Comparison of ENCODE assay signal across 19 cellular contexts in the genomic region with DNA sequence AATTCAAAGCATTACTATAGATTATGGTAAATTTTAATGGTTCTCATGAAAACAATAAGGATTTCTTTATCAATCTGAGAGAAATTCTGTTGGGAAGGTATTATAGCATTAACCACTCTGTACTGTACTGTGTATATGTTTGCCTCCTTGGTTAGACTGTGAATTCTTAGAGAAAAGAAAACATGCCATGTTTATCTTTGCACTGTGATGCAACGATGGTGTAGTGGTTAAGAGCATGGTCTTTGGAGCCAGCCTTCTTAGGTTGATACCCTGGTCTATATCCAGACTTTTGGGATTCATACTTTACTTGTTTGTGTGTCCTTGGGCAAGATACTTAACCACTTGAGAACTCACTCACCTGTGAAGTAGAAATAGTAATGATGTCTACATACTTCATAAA. TPM values are rescaled to one million over a fixed set of nuclear protein-coding genes. Genes with fewer than 3 reads are reported as not detected.
DNase-seq lines count a peak whose midpoint lies in the region; ATAC-seq and TF ChIP-seq lines count a peak whose summit lies in the region.
"Had no signal": no experiment of that assay in that cellular context is flagged by ENCODE, and none has a peak within 500 bp of the region (broad histone marks: within the 10 kb centered on the region; RNA-seq: fewer than 3 reads in every experiment).

No MANE protein-coding gene starts in this region.

- no peak overlapping the region for H3K9ac ChIP-seq in adipocyte (ENCODE audit: low read length)
- H3K9ac ChIP-seq: BLaER1 treated with 17β-estradiol and CSF1 and Interleukin-3, amounts not matched to agents 10 nM and 100 nM had no signal

- H3K27ac ChIP-seq in breast epithelium: no peak overlapping the region
- H3K27ac ChIP-seq: BLaER1 treated with 17β-estradiol and CSF1 and Interleukin-3, amounts not matched to agents 10 nM and 100 nM; HL-60 had no signal

- no peaks in the 10 kb centered on the region for H3K4me1 Mint-ChIP-seq in MCF 10A (ENCODE audit: insufficient read depth, unreplicated experiment)
- H3K4me1 Mint-ChIP-seq: CD4-positive, CD25-positive, alpha-beta regulatory T cell had no signal

- H3K36me3 Mint-ChIP-seq in MCF 10A (ENCODE audit: insufficient read depth, unreplicated experiment): no peaks in the 10 kb centered on the region
- H3K36me3 Mint-ChIP-seq: CD4-positive, CD25-positive, alpha-beta regulatory T cell had no signal

- CTCF ChIA-PET in MCF 10A (lab: Yijun Ruan, JAX): interaction anchor here (0.6 to 1.0 kb wide), 2 partner anchors 10 to 19 kb away, joined by 4 read pairs; no protein-coding TSS in a partner anchor

- ATAC-seq in HG03439 (IDR thresholded peaks at IDR 0.05; ENCODE audit: unreplicated experiment): no peak

- H3K36me3 ChIP-seq in breast epithelium (no peaks in the 10 kb centered on the region), adipocyte (ENCODE audit: control insufficient read depth, insufficient read depth, low read length, severe bottlenecking) (no peaks in the 10 kb centered on the region)
- H3K36me3 ChIP-seq: BLaER1 treated with 17β-estradiol and CSF1 and Interleukin-3, amounts not matched to agents 10 nM and 100 nM; HAP-1 had no signal

- intact Hi-C loops in MCF 10A (cut with micrococcal nuclease) (no loop called here), breast epithelium (cut with DNase I; ENCODE audit: low total_unique reads) (no loop called here), cardiac septum (cut with DNase I) (no loop called here)

- BruUV-seq in MCF 10A (replicated peaks; lab: Mats Ljungman, UMichigan): no TSS peak

- H3K9me3 ChIP-seq in breast epithelium (no peaks in the 10 kb centered on the region), adipocyte (ENCODE audit: control insufficient read depth, low read length) (no peaks in the 10 kb centered on the region)
- H3K9me3 ChIP-seq: HAP-1 had no signal

- H3K27ac Mint-ChIP-seq in MCF 10A (ENCODE audit: low read depth, unreplicated experiment): no peak overlapping the region
- H3K27ac Mint-ChIP-seq: CD4-positive, CD25-positive, alpha-beta regulatory T cell; HFFc6 had no signal

- DNase-seq in MCF 10A (ENCODE audit: unreplicated experiment): peak; percentile 15
- DNase-seq in breast epithelium (ENCODE audit: low spot score in 2 of 2): no peak
- DNase-seq in adipocyte (ENCODE audit: low read depth): peak; percentile 27
- DNase-seq in fibroblast of pulmonary artery (ENCODE audit: low read depth): peak; percentile 10
- DNase-seq in dermis blood vessel endothelial cell: no peak
- no peak for DNase-seq in activated CD8-positive, alpha-beta memory T cell treated with anti-CD3 and anti-CD28 coated beads for 24 hours
- no peak for DNase-seq in cardiac septum (ENCODE audit: low spot score)
- DNase-seq: ACHN; Calu3; CD4-positive, CD25-positive, alpha-beta regulatory T cell; DMS 273 treated with DMSO at 0.1 percent for 48 hours; HFFc6 had no signal

- POLR2A ChIA-PET in MCF 10A (lab: Yijun Ruan, JAX): no interaction called here

- H3K4me3 ChIP-seq in breast epithelium (no peak overlapping the region), adipocyte (ENCODE audit: low read length) (no peak overlapping the region), fibroblast of pulmonary artery (replicated peaks; ENCODE audit: low read depth, low read length) (no peak overlapping the region)
- H3K4me3 ChIP-seq: BLaER1 treated with 17β-estradiol and CSF1 and Interleukin-3, amounts not matched to agents 10 nM and 100 nM; HAP-1 had no signal

- H3K4me1 ChIP-seq in breast epithelium (no peaks in the 10 kb centered on the region), adipocyte (ENCODE audit: control insufficient read depth, insufficient read depth, low read length) (no peaks in the 10 kb centered on the region)
- H3K4me1 ChIP-seq: BLaER1 treated with 17β-estradiol and CSF1 and Interleukin-3, amounts not matched to agents 10 nM and 100 nM; HAP-1 had no signal

- no peak overlapping the region for H3K4me3 Mint-ChIP-seq in MCF 10A (ENCODE audit: unreplicated experiment)
- H3K4me3 Mint-ChIP-seq: CD4-positive, CD25-positive, alpha-beta regulatory T cell; HFFc6 had no signal

- TF ChIP-seq POLR2A in breast epithelium (IDR thresholded peaks at IDR 0.05): no peak

- no peaks in the 10 kb centered on the region for H3K9me3 Mint-ChIP-seq in MCF 10A (ENCODE audit: unreplicated experiment)
- H3K9me3 Mint-ChIP-seq: CD4-positive, CD25-positive, alpha-beta regulatory T cell; HFFc6 had no signal

- H3K27me3 ChIP-seq in breast epithelium (no peaks in the 10 kb centered on the region), adipocyte (replicated peaks; ENCODE audit: control insufficient read depth, insufficient read depth, low read length) (peaks cover 3% of the 10 kb centered on the region)
- H3K27me3 ChIP-seq: BLaER1 treated with 17β-estradiol and CSF1 and Interleukin-3, amounts not matched to agents 10 nM and 100 nM had no signal

- TF ChIP-seq CTCF in MCF 10A (IDR thresholded peaks at IDR 0.05; ENCODE audit: unreplicated experiment): no peak
- TF ChIP-seq CTCF in breast epithelium (IDR thresholded peaks at IDR 0.05): no peak
- TF ChIP-seq CTCF in fibroblast of pulmonary artery (IDR thresholded peaks at IDR 0.05; ENCODE audit: low read length, missing control alignments): no peak

- H3K27me3 Mint-ChIP-seq in MCF 10A (ENCODE audit: insufficient read depth, unreplicated experiment): no peaks in the 10 kb centered on the region

RNA-seq across cellular contexts. Expression of a gene that starts 32.2 kb away (rescaled TPM):
- 12.3 and 13.7 TPM in 2 replicates for total RNA-seq in MCF 10A (2022)
- total RNA-seq in breast epithelium: 10 to 100 TPM; 10.9 to 16.2 (median 12.5) TPM
- 4.1 and 6.3 TPM in 2 replicates for total RNA-seq in dermis blood vessel endothelial cell
- 19.5 TPM for total RNA-seq in cardiac septum

RNA-seq across cellular contexts. Expression of a gene that starts 41.2 kb away (rescaled TPM):
- total RNA-seq in MCF 10A (2022): not detected in 2 replicates
- total RNA-seq in breast epithelium: not detected
- not detected in 2 replicates for total RNA-seq in dermis blood vessel endothelial cell
- total RNA-seq in cardiac septum: not detected
- total RNA-seq: A172; Calu3; CD4-positive, CD25-positive, alpha-beta regulatory T cell; Daoy; H1; HFFc6 had no signal

Comparison
In these comparisons a context has a peak if more than half of its experiments do, and no peak if none do; other contexts are left out.
1. DNase-seq: peak in MCF 10A (single experiment), adipocyte (single experiment) and fibroblast of pulmonary artery (single experiment); none in breast epithelium (0 of 2), dermis blood vessel endothelial cell (single experiment), activated CD8-positive, alpha-beta memory T cell treated with anti-CD3 and anti-CD28 coated beads for 24 hours (single experiment) and cardiac septum (single experiment).